In genomic region chr7:1567893-1568292, GRCh38 we compare ENCODE assay signal across 9 cellular contexts. TPM values are rescaled to one million over a fixed set of nuclear protein-coding genes. Genes with fewer than 3 reads are reported as not detected.
DNase-seq lines count a peak whose midpoint lies in the region; ATAC-seq and TF ChIP-seq lines count a peak whose summit lies in the region.
"Had no signal": no experiment of that assay in that cellular context is flagged by ENCODE, and none has a peak within 500 bp of the region (broad histone marks: within the 10 kb centered on the region; RNA-seq: fewer than 3 reads in every experiment).

No MANE protein-coding gene starts in this region.

- in situ Hi-C loops in KBM-7 (cut with MboI; ENCODE audit: low pct_unique_long_range_greater_than_20kb, low sequenced_read_pairs), result no loop called here

- H3K27ac ChIP-seq in A673 (ENCODE audit: low read depth, low read length, poor library complexity, severe bottlenecking), result peak overlapping the region; percentile 68

- H3K27me3 ChIP-seq in A673 (replicated peaks; ENCODE audit: insufficient read depth, low read depth, low read length, poor library complexity), result no peaks in the 10 kb centered on the region
- no peaks in the 10 kb centered on the region for H3K27me3 ChIP-seq in H7 (ENCODE audit: control insufficient read depth, insufficient read depth, low read length)
- H3K27me3 ChIP-seq: spleen had no signal

- peaks cover 35% of the 10 kb centered on the region for H3K4me1 ChIP-seq in A673 (ENCODE audit: insufficient read depth, low read length, poor library complexity, severe bottlenecking)

- peak; percentile 87 for DNase-seq in A673 (ENCODE audit: low spot score)
- peak; percentile 55 for DNase-seq in H7
- no peak for DNase-seq in activated naive CD8-positive, alpha-beta T cell treated with anti-CD3 and anti-CD28 coated beads, Interleukin-2, amount 10 ng/mL, durations not matched to agents 7 days and 5 days
- DNase-seq in left kidney (ENCODE audit: low read depth, low spot score), result peak; percentile 52
- DNase-seq in KBM-7, result no peak
- DNase-seq in KG1 (lab: John Stamatoyannopoulos, UW), result no peak
- DNase-seq in stimulated activated naive B cell treated with anti-CD40 and anti-IgM and Interleukin-4, amounts not matched to agents 10 μg/mL and 1 μg/mL and 100 μg/mL, for 72 hours, result no peak
- DNase-seq in DMS114 treated with DMSO at 0.1 percent for 48 hours (lab: John Stamatoyannopoulos, UW; ENCODE audit: unreplicated experiment), result no peak
- DNase-seq: spleen had no signal

- TF ChIP-seq CTCF in A673 (conservative IDR thresholded peaks at IDR 0.05; ENCODE audit: low read depth, low read length), result no peak

- H3K9me3 ChIP-seq in A673 (ENCODE audit: low read depth, low read length, poor library complexity, severe bottlenecking), result no peaks in the 10 kb centered on the region
- H3K9me3 ChIP-seq: spleen had no signal

- CTCF ChIA-PET in A673 (lab: Charles Lee), result no interaction called here

- peaks cover 14% of the 10 kb centered on the region for H3K4me1 Mint-ChIP-seq in activated naive CD8-positive, alpha-beta T cell treated with anti-CD3 and anti-CD28 coated beads, Interleukin-2, amount 10 ng/mL, durations not matched to agents 7 days and 5 days
- peaks cover 32 to 53% of the 10 kb centered on the region in 2 donors for H3K4me1 Mint-ChIP-seq in stimulated activated naive B cell treated with anti-CD40 and anti-IgM and Interleukin-4, amounts not matched to agents 10 μg/mL and 1 μg/mL and 100 μg/mL, for 72 hours

- H3K9me3 Mint-ChIP-seq in activated naive CD8-positive, alpha-beta T cell treated with anti-CD3 and anti-CD28 coated beads, Interleukin-2, amount 10 ng/mL, durations not matched to agents 7 days and 5 days, result no peaks in the 10 kb centered on the region
- H3K9me3 Mint-ChIP-seq in stimulated activated naive B cell treated with anti-CD40 and anti-IgM and Interleukin-4, amounts not matched to agents 10 μg/mL and 1 μg/mL and 100 μg/mL, for 72 hours, result no peaks in the 10 kb centered on the region

- no peak overlapping the region for H3K27ac Mint-ChIP-seq in activated naive CD8-positive, alpha-beta T cell treated with anti-CD3 and anti-CD28 coated beads, Interleukin-2, amount 10 ng/mL, durations not matched to agents 7 days and 5 days
- no peak overlapping the region for H3K27ac Mint-ChIP-seq in stimulated activated naive B cell treated with anti-CD40 and anti-IgM and Interleukin-4, amounts not matched to agents 10 μg/mL and 1 μg/mL and 100 μg/mL, for 72 hours

- H3K27me3 Mint-ChIP-seq in activated naive CD8-positive, alpha-beta T cell treated with anti-CD3 and anti-CD28 coated beads, Interleukin-2, amount 10 ng/mL, durations not matched to agents 7 days and 5 days, result no peaks in the 10 kb centered on the region
- H3K27me3 Mint-ChIP-seq in stimulated activated naive B cell treated with anti-CD40 and anti-IgM and Interleukin-4, amounts not matched to agents 10 μg/mL and 1 μg/mL and 100 μg/mL, for 72 hours, result no peaks in the 10 kb centered on the region

- intact Hi-C loops in A673 (cut with micrococcal nuclease; ENCODE audit: unreplicated experiment), result no loop called here

- H3K36me3 Mint-ChIP-seq in activated naive CD8-positive, alpha-beta T cell treated with anti-CD3 and anti-CD28 coated beads, Interleukin-2, amount 10 ng/mL, durations not matched to agents 7 days and 5 days, result peaks cover 4% of the 10 kb centered on the region
- peaks cover 36 to 52% of the 10 kb centered on the region in 2 donors for H3K36me3 Mint-ChIP-seq in stimulated activated naive B cell treated with anti-CD40 and anti-IgM and Interleukin-4, amounts not matched to agents 10 μg/mL and 1 μg/mL and 100 μg/mL, for 72 hours

- POLR2A ChIA-PET in A673 (lab: Charles Lee; ENCODE audit: low non-redundant PET), result no interaction called here
- POLR2A ChIA-PET in activated naive CD8-positive, alpha-beta T cell treated with anti-CD3 and anti-CD28 coated beads, Interleukin-2, amount 10 ng/mL, durations not matched to agents 7 days and 5 days (lab: Charles Lee), result no interaction called here

- H3K4me3 ChIP-seq in A673 (ENCODE audit: low read depth, low read length, poor library complexity, severe bottlenecking), result peak overlapping the region; percentile 30
- no peak overlapping the region for H3K4me3 ChIP-seq in H7 (ENCODE audit: insufficient read depth, low read depth, low read length)

- ATAC-seq in activated naive CD8-positive, alpha-beta T cell treated with anti-CD3 and anti-CD28 coated beads, Interleukin-2, amount 10 ng/mL, durations not matched to agents 7 days and 5 days (ENCODE audit: low read depth), result no peak
- no peak for ATAC-seq in stimulated activated naive B cell treated with anti-CD40 and anti-IgM and Interleukin-4, amounts not matched to agents 10 μg/mL and 1 μg/mL and 100 μg/mL, for 72 hours (replicated peaks)

- H3K4me3 Mint-ChIP-seq in activated naive CD8-positive, alpha-beta T cell treated with anti-CD3 and anti-CD28 coated beads, Interleukin-2, amount 10 ng/mL, durations not matched to agents 7 days and 5 days, result peak overlapping the region; percentile 22
- H3K4me3 Mint-ChIP-seq in stimulated activated naive B cell treated with anti-CD40 and anti-IgM and Interleukin-4, amounts not matched to agents 10 μg/mL and 1 μg/mL and 100 μg/mL, for 72 hours, result no peak overlapping the region

- H3K36me3 ChIP-seq in A673 (ENCODE audit: insufficient read depth, low read length, poor library complexity, severe bottlenecking) (peaks cover 5% of the 10 kb centered on the region), H7 (replicated peaks; ENCODE audit: control insufficient read depth, insufficient read depth, low read length) (peaks cover 4% of the 10 kb centered on the region)

- no TSS peak for BruUV-seq in A673 (replicated peaks; lab: Mats Ljungman, UMichigan)

RNA-seq across cellular contexts. Expression of gene PSMG3, which starts 1.9 kb away (rescaled TPM):
- total RNA-seq in A673 (2021), result 54.9 and 57.9 TPM in 2 replicates
- 45.9 and 49.8 TPM in 2 replicates for total RNA-seq in H7 (2014; rRNA removed; shearing (Covaris generic))
- total RNA-seq in activated naive CD8-positive, alpha-beta T cell treated with anti-CD3 and anti-CD28 coated beads, Interleukin-2, amount 10 ng/mL, durations not matched to agents 7 days and 5 days, result 10 to 100 TPM; 26.8 to 33.0 TPM

RNA-seq across cellular contexts. Expression of gene TMEM184A, which starts 11.9 kb away (rescaled TPM):
- total RNA-seq in A673 (2021), result not detected in 2 replicates
- total RNA-seq in H7 (2014; rRNA removed; shearing (Covaris generic)), result 0.74 and 1.2 TPM in 2 replicates
- total RNA-seq in activated naive CD8-positive, alpha-beta T cell treated with anti-CD3 and anti-CD28 coated beads, Interleukin-2, amount 10 ng/mL, durations not matched to agents 7 days and 5 days, result not detected

RNA-seq across cellular contexts. Expression of gene MAFK, which starts 37.4 kb away (rescaled TPM):
- total RNA-seq in A673 (2021), result 14.6 and 16.7 TPM in 2 replicates
- 14.8 and 23.1 TPM in 2 replicates for total RNA-seq in H7 (2014; rRNA removed; shearing (Covaris generic))
- total RNA-seq in activated naive CD8-positive, alpha-beta T cell treated with anti-CD3 and anti-CD28 coated beads, Interleukin-2, amount 10 ng/mL, durations not matched to agents 7 days and 5 days, result 10 to 100 TPM; 33.0 to 34.5 TPM

Comparison
In these comparisons a context has a peak if more than half of its experiments do, and no peak if none do; other contexts are left out.
1. DNase-seq: peak in A673 (single experiment), H7 (single experiment) and left kidney (single experiment); none in activated naive CD8-positive, alpha-beta T cell treated with anti-CD3 and anti-CD28 coated beads, Interleukin-2, amount 10 ng/mL, durations not matched to agents 7 days and 5 days (single experiment), KBM-7 (single experiment), KG1 (single experiment), stimulated activated naive B cell treated with anti-CD40 and anti-IgM and Interleukin-4, amounts not matched to agents 10 μg/mL and 1 μg/mL and 100 μg/mL, for 72 hours (single experiment) and DMS114 treated with DMSO at 0.1 percent for 48 hours (single experiment).